19 cellular contexts compared by ENCODE assay signal in the genomic region with DNA sequence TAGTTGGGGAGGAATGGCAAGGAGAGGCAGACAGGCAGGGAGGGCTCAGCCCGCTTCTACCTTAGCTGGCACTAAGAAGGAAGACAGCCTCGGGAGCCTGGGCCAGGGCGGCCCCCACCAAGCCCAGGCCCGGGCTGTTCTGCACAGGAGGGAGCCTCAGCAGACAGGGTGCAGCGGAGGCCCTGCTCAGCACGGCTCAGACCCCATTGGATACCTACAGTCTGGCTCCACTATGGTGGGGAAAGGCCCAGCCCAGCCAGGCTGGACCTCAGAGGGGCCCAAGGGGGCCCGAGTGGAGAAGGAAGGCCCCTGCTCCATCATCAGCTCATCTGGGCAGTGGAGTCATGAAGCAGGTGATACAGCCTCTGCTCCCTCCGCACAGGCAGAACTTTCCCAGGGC.
A peak's percentile ranks its signal among the peaks of the same experiment; 100 is the strongest.
DNase-seq lines count a peak whose midpoint lies in the region; ATAC-seq, FAIRE-seq and TF ChIP-seq lines count a peak whose summit lies in the region.
"Had no signal": no experiment of that assay in that cellular context is flagged by ENCODE, and none has a peak within 500 bp of the region (broad histone marks: within the 10 kb centered on the region; RNA-seq: fewer than 3 reads in every experiment).

No MANE protein-coding gene starts in this region.

- no peak overlapping the region for H3K9ac ChIP-seq in H1 (replicated peaks in 1 of 4; ENCODE audit: extremely low read depth in 1 of 4, low read depth in 3 of 4, low read length in 3 of 4)
- no peak overlapping the region for H3K9ac ChIP-seq in Karpas-422 (ENCODE audit: low read length)

- H4K20me1 ChIP-seq in H1 (replicated peaks in 1 of 2; ENCODE audit: control insufficient read depth in 1 of 2, insufficient read depth in 2 of 2, low read length in 2 of 2) (no peaks in the 10 kb centered on the region), Karpas-422 (ENCODE audit: insufficient read depth, low read depth, low read length) (no peaks in the 10 kb centered on the region)

- H3K9me3 ChIP-seq in right atrium auricular region (no peaks in the 10 kb centered on the region), RWPE2 (ENCODE audit: severe bottlenecking) (no peaks in the 10 kb centered on the region), H1 (ENCODE audit: insufficient read depth in 2 of 2, low read depth in 1 of 2, low read length in 1 of 2) (no peaks in the 10 kb centered on the region), Karpas-422 (ENCODE audit: low read length) (no peaks in the 10 kb centered on the region)
- H3K9me3 ChIP-seq: A549; BLaER1 treated with 17β-estradiol and CSF1 and Interleukin-3, amounts not matched to agents 10 nM and 100 nM; Caco-2 had no signal

- no peak for TF ChIP-seq RAD21 in H1 (IDR thresholded peaks at IDR 0.05 in 1 of 2, conservative IDR thresholded peaks at IDR 0.05 in 1 of 2; ENCODE audit: low read depth in 2 of 2, low read length in 2 of 2)

- no peak overlapping the region for H2AFZ ChIP-seq in H1 (ENCODE audit: low read length)
- H2AFZ ChIP-seq in Karpas-422 (ENCODE audit: low read length): no peak overlapping the region

- H4K8ac ChIP-seq in H1 (ENCODE audit: extremely low read depth, insufficient read depth, low read length): no peak overlapping the region

- H3K18ac ChIP-seq in H1 (ENCODE audit: extremely low read depth, low read length): 0 out of 2 replicates have a peak overlapping the region, but pooled peaks have one; percentile 32

- no peaks in the 10 kb centered on the region for H3K23me2 ChIP-seq in H1 (ENCODE audit: low read depth, low read length)

- H3K4me3 ChIP-seq in right atrium auricular region (no peak overlapping the region), RWPE2 (ENCODE audit: severe bottlenecking) (no peak overlapping the region), H1 (ENCODE audit: extremely low read depth in 1 of 4, insufficient read depth in 2 of 4, low read depth in 3 of 4, low read length in 4 of 4) (no peak overlapping the region), Karpas-422 (ENCODE audit: low read length) (no peak overlapping the region)
- H3K4me3 ChIP-seq: A549; BLaER1 treated with 17β-estradiol and CSF1 and Interleukin-3, amounts not matched to agents 10 nM and 100 nM had no signal

- no peak overlapping the region for H3K14ac ChIP-seq in H1 (ENCODE audit: insufficient read length)

- ATAC-seq in Right ventricle myocardium inferior (no peak), RWPE2 (ENCODE audit: low read depth) (peak; percentile 12; the same call in 2 of the 3 replicates)
- ATAC-seq: CD8-positive, alpha-beta T cell; HepG2 had no signal

- H3K27ac ChIP-seq in right atrium auricular region: no peak overlapping the region
- H3K27ac ChIP-seq in RWPE2 (ENCODE audit: poor library complexity, severe bottlenecking): no peak overlapping the region
- no peak overlapping the region for H3K27ac ChIP-seq in H1 (ENCODE audit: low read depth, low read length)
- no peak overlapping the region for H3K27ac ChIP-seq in Karpas-422 (ENCODE audit: low read length)
- H3K27ac ChIP-seq: 22Rv1; A549; BLaER1 treated with 17β-estradiol and CSF1 and Interleukin-3, amounts not matched to agents 10 nM and 100 nM had no signal

- no peak overlapping the region for H3K23ac ChIP-seq in H1 (ENCODE audit: insufficient read length)

- H3K56ac ChIP-seq in H1 (replicated peaks; ENCODE audit: insufficient read length, low read depth, low read length): no peak overlapping the region

- H3K4ac ChIP-seq in H1 (replicated peaks; ENCODE audit: insufficient read length, low read depth, low read length): no peak overlapping the region

- H3K27me3 ChIP-seq in right atrium auricular region: no peaks in the 10 kb centered on the region
- no peaks in the 10 kb centered on the region for H3K27me3 ChIP-seq in RWPE2 (ENCODE audit: insufficient read depth, poor library complexity, severe bottlenecking)
- no peaks in the 10 kb centered on the region for H3K27me3 ChIP-seq in H1 (replicated peaks in 1 of 4; ENCODE audit: control insufficient read depth in 3 of 4, extremely low read depth in 1 of 4, insufficient read depth in 3 of 4, low read length in 3 of 4)
- no peaks in the 10 kb centered on the region for H3K27me3 ChIP-seq in Karpas-422 (ENCODE audit: low read length)
- H3K27me3 ChIP-seq: BLaER1 treated with 17β-estradiol and CSF1 and Interleukin-3, amounts not matched to agents 10 nM and 100 nM had no signal

- POLR2A ChIA-PET in H1 (lab: Charles Lee; ENCODE audit: partially characterized antibody): interaction anchor here (0.7 to 1.4 kb wide), 2 partner anchors 11 to 16 kb away, joined by 3 read pairs; no protein-coding TSS in a partner anchor

- CTCF ChIA-PET in H1 (lab: Charles Lee; ENCODE audit: partially characterized antibody): interaction anchor here (0.6 to 8.2 kb wide), 14 partner anchors 11 to 183 kb away, joined by 3 to 38 read pairs (median 3); partner anchors contain the start of gene LINGO1

- H3K4me2 ChIP-seq in H1 (ENCODE audit: insufficient read depth in 1 of 2, low read depth in 2 of 2, low read length in 2 of 2) (no peak overlapping the region), Karpas-422 (ENCODE audit: low read depth, low read length, poor library complexity, severe bottlenecking) (no peak overlapping the region)
- H3K4me2 ChIP-seq: A549 had no signal

- H3K36me3 ChIP-seq in right atrium auricular region (no peaks in the 10 kb centered on the region), RWPE2 (ENCODE audit: low read depth) (no peaks in the 10 kb centered on the region), H1 (ENCODE audit: control insufficient read depth in 2 of 4, insufficient read depth in 4 of 4, low read length in 3 of 4) (no peaks in the 10 kb centered on the region), Karpas-422 (ENCODE audit: insufficient read depth, low read length) (no peaks in the 10 kb centered on the region)
- H3K36me3 ChIP-seq: BLaER1 treated with 17β-estradiol and CSF1 and Interleukin-3, amounts not matched to agents 10 nM and 100 nM had no signal

- H2AK5ac ChIP-seq in H1 (ENCODE audit: low read depth, low read length): no peak overlapping the region

- intact Hi-C loops in Right ventricle myocardium inferior (cut with DNase I): no loop called here

- no peaks in the 10 kb centered on the region for H3K79me1 ChIP-seq in H1 (ENCODE audit: low read depth, low read length)

- no peak overlapping the region; the same call in 1 of the 2 replicates for H2BK15ac ChIP-seq in H1 (ENCODE audit: low read length)

- DNase-seq in Right ventricle myocardium inferior (ENCODE audit: missing footprints) (peak; percentile 52), right atrium auricular region (ENCODE audit: low spot score) (no peak), RWPE2 (ENCODE audit: low spot score) (no peak), H1 (ENCODE audit: low read depth in 1 of 2, low spot score in 2 of 2) (no peak), Karpas-422 (no peak), NCI-H128 (lab: John Stamatoyannopoulos, UW; ENCODE audit: unreplicated experiment) (no peak), COR-L47 (lab: John Stamatoyannopoulos, UW) (no peak)
- DNase-seq: Caco-2; CD8-positive, alpha-beta T cell; GOT3; H9 had no signal

- H3K79me2 ChIP-seq in H1 (ENCODE audit: control insufficient read depth in 1 of 2, insufficient read depth in 2 of 2, low read length in 2 of 2): no peaks in the 10 kb centered on the region
- H3K79me2 ChIP-seq in Karpas-422 (ENCODE audit: low read length): no peaks in the 10 kb centered on the region

- H4K91ac ChIP-seq in H1 (replicated peaks; ENCODE audit: insufficient read length, low read length): no peak overlapping the region

- TF ChIP-seq EP300 in H1 (IDR thresholded peaks at IDR 0.05; ENCODE audit: borderline replicate concordance in 1 of 2, low read depth in 2 of 2, low read length in 2 of 2): no peak

- no peak for TF ChIP-seq CTCF in right atrium auricular region (IDR thresholded peaks at IDR 0.05)
- no peak for TF ChIP-seq CTCF in RWPE2 (IDR thresholded peaks at IDR 0.05; ENCODE audit: poor library complexity, severe bottlenecking)
- TF ChIP-seq CTCF in H1 (IDR thresholded peaks at IDR 0.05; ENCODE audit: control extremely low read depth in 1 of 3, insufficient read depth in 1 of 3, low read depth in 1 of 3, low read length in 3 of 3): no peak

- no peak for FAIRE-seq in H1 (lab: Jason Lieb, UNC)
- FAIRE-seq: A549, D721Med, G401.6, GM12892, GM18507, HepG2 had no signal

- 85% methylated on average over 5 of the region's 8 CpGs; no CpG with 5 or more reads in 1 of the 2 experiments for WGBS in H1 (ENCODE audit: extremely low coverage in 1 of 2, insufficient coverage in 1 of 2, insufficient read length in 1 of 2, insufficient replicate concordance in 2 of 2, low coverage in 1 of 2, low lambda C conversion rate in 2 of 2, missing lambda C conversion rate in 1 of 2), 2 experiments

- H2BK5ac ChIP-seq in H1 (ENCODE audit: low read depth, low read length): 0 out of 2 replicates have a peak overlapping the region, but pooled peaks have one; percentile 32

- H2BK120ac ChIP-seq in H1 (replicated peaks; ENCODE audit: low read depth, low read length): no peak overlapping the region

- H2BK20ac ChIP-seq in H1 (ENCODE audit: low read length): no peak overlapping the region

- H3K4me1 ChIP-seq in right atrium auricular region (no peaks in the 10 kb centered on the region), RWPE2 (ENCODE audit: insufficient read depth, poor library complexity, severe bottlenecking) (no peaks in the 10 kb centered on the region), H1 (replicated peaks in 1 of 4; ENCODE audit: control insufficient read depth in 3 of 4, insufficient read depth in 4 of 4, low read length in 3 of 4) (peaks cover 0 to 3% (median under 1%) of the 10 kb centered on the region in 4 experiments; a peak in 3 of 7 replicates), Karpas-422 (ENCODE audit: low read length) (no peaks in the 10 kb centered on the region)
- H3K4me1 ChIP-seq: A549, Caco-2 had no signal

- 0 out of 2 replicates have a peak overlapping the region, but pooled peaks have one; percentile 19 for H2BK12ac ChIP-seq in H1 (ENCODE audit: low read depth, low read length)

- no peaks in the 10 kb centered on the region for H3K9me2 ChIP-seq in Karpas-422 (replicated peaks; ENCODE audit: insufficient read depth, low read length)

- no peak for TF ChIP-seq POLR2A in H1 (IDR thresholded peaks at IDR 0.05; ENCODE audit: control extremely low read depth in 1 of 2, low read depth in 2 of 2, low read length in 2 of 2)

- no peak overlapping the region for H4K5ac ChIP-seq in H1 (ENCODE audit: insufficient read length, low read depth, low read length)

TF ChIP-seq in H1, 55 proteins besides CTCF, POLR2A, EP300 and RAD21 (continues in another document):
- TF ChIP-seq ZNF274 (IDR thresholded peaks at IDR 0.05; ENCODE audit: borderline replicate concordance, extremely low read depth, low read length) (no peak), CHD2 (IDR thresholded peaks at IDR 0.05; ENCODE audit: low read length) (no peak), E2F6 (IDR thresholded peaks at IDR 0.05) (no peak), POU5F1 (IDR thresholded peaks at IDR 0.05; ENCODE audit: low read depth, low read length) (no peak), SIRT6 (IDR thresholded peaks at IDR 0.05; ENCODE audit: low read length) (no peak)
